Comparison of ENCODE assay signal across 9 cellular contexts in the genomic region with DNA sequence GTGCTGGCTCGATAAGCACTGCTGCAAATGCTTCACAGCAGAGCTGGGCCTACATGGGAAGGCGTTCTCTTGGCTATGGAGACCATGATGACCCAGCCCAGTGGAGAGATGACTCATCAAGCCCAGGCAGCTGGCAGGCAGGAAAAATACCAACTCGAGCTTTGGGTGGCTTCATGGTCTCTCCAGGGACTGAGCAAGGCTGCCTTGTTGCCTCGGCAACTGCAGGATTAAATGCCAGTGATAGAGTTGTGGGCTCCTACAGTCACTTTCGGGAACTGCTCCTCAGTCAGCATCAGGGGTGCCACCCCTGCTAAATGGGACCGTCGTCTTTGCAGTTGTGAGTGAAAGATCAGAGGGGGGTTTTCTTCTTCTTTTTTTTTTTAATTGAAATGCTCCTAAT. TPM values are rescaled to one million over a fixed set of nuclear protein-coding genes. Genes with fewer than 3 reads are reported as not detected.
DNase-seq lines count a peak whose midpoint lies in the region; ATAC-seq and TF ChIP-seq lines count a peak whose summit lies in the region.
"Had no signal": no experiment of that assay in that cellular context is flagged by ENCODE, and none has a peak within 500 bp of the region (broad histone marks: within the 10 kb centered on the region; RNA-seq: fewer than 3 reads in every experiment).

No MANE protein-coding gene starts in this region.

- ATAC-seq in GM21576 (IDR thresholded peaks at IDR 0.05; ENCODE audit: unreplicated experiment) (no peak), GM21360 (IDR thresholded peaks at IDR 0.05; ENCODE audit: unreplicated experiment) (no peak)

- no peaks in the 10 kb centered on the region for H3K9me3 Mint-ChIP-seq in Caco-2 (ENCODE audit: unreplicated experiment)
- H3K9me3 Mint-ChIP-seq in CD4-positive, alpha-beta memory T cell, result peaks cover 0 to 4% (median under 1%) of the 10 kb centered on the region in 8 donors

- no peak overlapping the region for H3K4me3 ChIP-seq in coronary artery
- H3K4me3 ChIP-seq in Caco-2 (ENCODE audit: low read depth, low read length), result no peak overlapping the region
- H3K4me3 ChIP-seq in CD4-positive, alpha-beta memory T cell (ENCODE audit: low read length in 2 of 2), result no peak overlapping the region

- intact Hi-C loops in Caco-2 (cut with micrococcal nuclease; ENCODE audit: unreplicated experiment), result no loop called here
- intact Hi-C loops in CD4-positive, alpha-beta memory T cell (cut with micrococcal nuclease), result no loop called here

- H3K36me3 ChIP-seq in Caco-2 (ENCODE audit: control insufficient read depth, insufficient read depth, low read length), result no peaks in the 10 kb centered on the region
- no peaks in the 10 kb centered on the region for H3K36me3 ChIP-seq in CD4-positive, alpha-beta memory T cell (ENCODE audit: insufficient read depth, low read length)

- no TSS peak for BruUV-seq in Caco-2 (replicated peaks; lab: Mats Ljungman, UMichigan)

- no peaks in the 10 kb centered on the region for H3K27me3 ChIP-seq in Caco-2 (replicated peaks; ENCODE audit: control insufficient read depth, insufficient read depth, low read length)
- H3K27me3 ChIP-seq in CD4-positive, alpha-beta memory T cell (ENCODE audit: insufficient read depth, low read length), result no peaks in the 10 kb centered on the region

- H3K27me3 Mint-ChIP-seq in Caco-2 (ENCODE audit: insufficient read depth, unreplicated experiment), result no peaks in the 10 kb centered on the region
- peaks cover 7 to 11% of the 10 kb centered on the region in 2 donors for H3K27me3 Mint-ChIP-seq in CD4-positive, alpha-beta memory T cell

- H3K4me1 Mint-ChIP-seq in Caco-2 (ENCODE audit: low read depth, unreplicated experiment), result peaks cover 12% of the 10 kb centered on the region
- no peaks in the 10 kb centered on the region for H3K4me1 Mint-ChIP-seq in CD4-positive, alpha-beta memory T cell

- peak overlapping the region; percentile 16 to 48 for H3K27ac ChIP-seq in coronary artery
- H3K27ac ChIP-seq in CD4-positive, alpha-beta memory T cell (ENCODE audit: low read depth, low read length), result no peak overlapping the region

- no peak overlapping the region for H3K27ac Mint-ChIP-seq in Caco-2 (ENCODE audit: unreplicated experiment)
- no peak overlapping the region for H3K27ac Mint-ChIP-seq in CD4-positive, alpha-beta memory T cell

- no peak overlapping the region for H3K4me3 Mint-ChIP-seq in Caco-2 (ENCODE audit: unreplicated experiment)
- H3K4me3 Mint-ChIP-seq in CD4-positive, alpha-beta memory T cell, result no peak overlapping the region

- no peak for TF ChIP-seq CTCF in coronary artery (IDR thresholded peaks at IDR 0.05)
- no peak for TF ChIP-seq CTCF in Caco-2 (IDR thresholded peaks at IDR 0.05; ENCODE audit: insufficient read depth in 1 of 2, low read depth in 1 of 2, low read length in 1 of 2, severe bottlenecking in 1 of 2, unreplicated experiment in 1 of 2)

- H3K9me3 ChIP-seq in Caco-2, result no peaks in the 10 kb centered on the region
- H3K9me3 ChIP-seq in CD4-positive, alpha-beta memory T cell (ENCODE audit: control insufficient read depth in 1 of 2, low read length in 2 of 2), result no peaks in the 10 kb centered on the region

- DNase-seq in DMS79 (lab: John Stamatoyannopoulos, UW), result peak; percentile 21
- DNase-seq in NCI-H2107 treated with DMSO at 0.1 percent for 48 hours (lab: John Stamatoyannopoulos, UW; ENCODE audit: unreplicated experiment), result peak; percentile 61
- peak; percentile 92 for DNase-seq in coronary artery (ENCODE audit: low spot score)
- peak; percentile 32 for DNase-seq in pons (ENCODE audit: low spot score)
- DNase-seq in Caco-2, result no peak
- no peak for DNase-seq in CD4-positive, alpha-beta memory T cell
- DNase-seq: T-helper 1 cell had no signal

- POLR2A ChIA-PET in Caco-2 (lab: Charles Lee), result no interaction called here
- POLR2A ChIA-PET in CD4-positive, alpha-beta memory T cell (lab: Charles Lee; ENCODE audit: partially characterized antibody), result no interaction called here

- no peaks in the 10 kb centered on the region for H3K36me3 Mint-ChIP-seq in Caco-2 (ENCODE audit: insufficient read depth, unreplicated experiment)
- no peaks in the 10 kb centered on the region for H3K36me3 Mint-ChIP-seq in CD4-positive, alpha-beta memory T cell

- CTCF ChIA-PET in Caco-2 (lab: Charles Lee), result interaction anchor here (3.0 kb wide), 1 partner anchor 10 kb away, joined by 10 read pairs; no protein-coding TSS in a partner anchor
- CTCF ChIA-PET in CD4-positive, alpha-beta memory T cell (lab: Charles Lee; ENCODE audit: partially characterized antibody), result interaction anchor here (4.7 kb wide), 1 partner anchor 9 kb away, joined by 25 read pairs; no protein-coding TSS in a partner anchor

- H3K4me1 ChIP-seq in Caco-2, result 0 out of 2 replicates have a peak, but pooled peaks cover 3% of the 10 kb centered on the region
- no peaks in the 10 kb centered on the region for H3K4me1 ChIP-seq in CD4-positive, alpha-beta memory T cell (ENCODE audit: insufficient read depth, low read length)

RNA-seq across cellular contexts. Expression of a gene that starts 54.6 kb away (rescaled TPM):
- total RNA-seq in Caco-2 (2022), result 4.3 and 6.4 TPM in 2 replicates
- total RNA-seq in CD4-positive, alpha-beta memory T cell, result 1 to 10 TPM; 1.2 to 1.7 TPM
- under 1 TPM; 0.16 to 0.96 TPM for polyA plus RNA-seq in CD4-positive, alpha-beta memory T cell

Comparison
In these comparisons a context has a peak if more than half of its experiments do, and no peak if none do; other contexts are left out.
1. DNase-seq: peak in DMS79 (single experiment), NCI-H2107 treated with DMSO at 0.1 percent for 48 hours (single experiment), coronary artery (single experiment) and pons (single experiment); none in Caco-2 (0 of 2) and CD4-positive, alpha-beta memory T cell (0 of 5).